ENCODE assay signal across 8 cellular contexts in genomic region chr12:6341439-6342139, GRCh38. TPM values are rescaled to one million over a fixed set of nuclear protein-coding genes. Genes with fewer than 3 reads are reported as not detected.
DNase-seq lines count a peak whose midpoint lies in the region; ATAC-seq, FAIRE-seq and TF ChIP-seq lines count a peak whose summit lies in the region.

TSS of gene TNFRSF1A (minus strand) at chr12:6342076. CDS start at chr12:6341814, 262 bp downstream.

- H3K4me1 ChIP-seq in left ventricle myocardium inferior, result peaks cover 90% of the 10 kb centered on the region

- H3K4me3 ChIP-seq in left ventricle myocardium inferior, result peak within 1 kb of the TSS; percentile 90

- DNase-seq in A172 (ENCODE audit: low spot score) (peak; percentile 82), RCC 7860 (ENCODE audit: low spot score) (peak; percentile 64), amniotic epithelial cell (ENCODE audit: low read depth) (peak; percentile 91), left ventricle myocardium inferior (peak; percentile 77), pons (ENCODE audit: low spot score) (peak; percentile 69), NCI-H1436 (lab: John Stamatoyannopoulos, UW) (no peak), activated gamma-delta T cell treated with Interleukin-2 at 50 U/mL for 16 hours (no peak)

- no peak for FAIRE-seq in RCC 7860 (lab: Jason Lieb, UNC)

- peak within 1 kb of the TSS; percentile 99 for H3K27ac ChIP-seq in left ventricle myocardium inferior (replicated peaks)

- H3K36me3 ChIP-seq in left ventricle myocardium inferior, result no peaks in the 10 kb centered on the region

- no peaks in the 10 kb centered on the region for H3K9me3 ChIP-seq in left ventricle myocardium inferior (replicated peaks)

- TF ChIP-seq CTCF in left ventricle myocardium inferior (IDR thresholded peaks at IDR 0.05; ENCODE audit: borderline replicate concordance), result no peak

- no peaks in the 10 kb centered on the region for H3K27me3 ChIP-seq in left ventricle myocardium inferior (ENCODE audit: low read depth)

- ATAC-seq in GM19023 (IDR thresholded peaks at IDR 0.05; ENCODE audit: unreplicated experiment), result peak; percentile 50

- intact Hi-C loops in left ventricle myocardium inferior (cut with micrococcal nuclease), result no loop called here

RNA-seq across cellular contexts. Expression of gene TNFRSF1A, which starts in this region (rescaled TPM):
- 121 and 172 TPM in 2 replicates for total RNA-seq in A172 (2014; rRNA removed; shearing (Covaris generic))
- total RNA-seq in left ventricle myocardium inferior, result 45.6 TPM

Comparison
In these comparisons a context has a peak if more than half of its experiments do, and no peak if none do; other contexts are left out.
1. DNase-seq: peak in A172 (single experiment), RCC 7860 (single experiment), amniotic epithelial cell (single experiment), left ventricle myocardium inferior (single experiment) and pons (single experiment); none in NCI-H1436 (single experiment) and activated gamma-delta T cell treated with Interleukin-2 at 50 U/mL for 16 hours (single experiment).